ENCODE assay signal across 8 cellular contexts in genomic region chr9:112334319-112334828, GRCh38.
DNase-seq lines count a peak whose midpoint lies in the region; ATAC-seq lines count a peak whose summit lies in the region.

No MANE protein-coding gene starts in this region.

- H3K27me3 ChIP-seq in ACC112 (ENCODE audit: insufficient read depth, low read length) (no peaks in the 10 kb centered on the region), subcutaneous abdominal adipose tissue (ENCODE audit: control insufficient read depth in 5 of 5, insufficient read depth in 4 of 5, low read length in 5 of 5) (no peaks in the 10 kb centered on the region)

- H2AFZ ChIP-seq in ACC112 (ENCODE audit: low read length, unreplicated experiment), result peak overlapping the region; percentile 100

- peak; percentile 16 for ATAC-seq in GM21723 (IDR thresholded peaks at IDR 0.05; ENCODE audit: unreplicated experiment)

- peak; percentile 34 for DNase-seq in T follicular helper cell (ENCODE audit: low read depth)
- DNase-seq in cerebellar cortex (ENCODE audit: low spot score), result peak; percentile 14
- peak; percentile 21 for DNase-seq in midbrain (lab: John Stamatoyannopoulos, UW)
- no peak for DNase-seq in anterior cingulate cortex (lab: John Stamatoyannopoulos, UW)
- DNase-seq in NCI-H187 treated with DMSO at 0.1 percent for 48 hours (lab: John Stamatoyannopoulos, UW), result no peak

- H3K27ac ChIP-seq in ACC112 (ENCODE audit: low read depth, low read length) (peak overlapping the region; percentile 79), subcutaneous abdominal adipose tissue (ENCODE audit: low read depth, low read length) (peak overlapping the region; percentile 68)

- H3K36me3 ChIP-seq in ACC112 (ENCODE audit: insufficient read depth, low read length) (no peaks in the 10 kb centered on the region), subcutaneous abdominal adipose tissue (ENCODE audit: control insufficient read depth in 5 of 5, insufficient read depth in 5 of 5, low read length in 5 of 5) (no peaks in the 10 kb centered on the region)

- peak overlapping the region; percentile 56 to 87 (median 83) for H3K9ac ChIP-seq in subcutaneous abdominal adipose tissue (ENCODE audit: low read length in 5 of 5)

- H3K4me1 ChIP-seq in ACC112 (ENCODE audit: control insufficient read depth, insufficient read depth, low read length, unreplicated experiment) (peaks cover 10% of the 10 kb centered on the region), subcutaneous abdominal adipose tissue (ENCODE audit: control insufficient read depth in 5 of 5, insufficient read depth in 5 of 5, low read length in 5 of 5) (peaks cover 0 to 29% (median 26%) of the 10 kb centered on the region in 5 donors)

- peak overlapping the region; percentile 91 for H3K4me3 ChIP-seq in ACC112 (ENCODE audit: low read depth, low read length)
- H3K4me3 ChIP-seq in subcutaneous abdominal adipose tissue (ENCODE audit: low read depth in 1 of 5, low read length in 5 of 5), result peak overlapping the region; percentile 72 to 86 (median 76)

- no peaks in the 10 kb centered on the region for H3K9me3 ChIP-seq in subcutaneous abdominal adipose tissue (ENCODE audit: control insufficient read depth in 5 of 5, low read length in 5 of 5)

- H3K79me2 ChIP-seq in ACC112 (ENCODE audit: control insufficient read depth, insufficient read depth, low read length, unreplicated experiment), result peaks cover 35% of the 10 kb centered on the region

Comparison
In these comparisons a context has a peak if more than half of its experiments do, and no peak if none do; other contexts are left out.
1. DNase-seq: peak in T follicular helper cell (single experiment), cerebellar cortex (single experiment) and midbrain (single experiment); none in anterior cingulate cortex (0 of 58) and NCI-H187 treated with DMSO at 0.1 percent for 48 hours (single experiment).